In genomic region chr13:67134322-67135129, GRCh38 we compare ENCODE assay signal across 11 cellular contexts.
DNase-seq lines count a peak whose midpoint lies in the region; ATAC-seq and TF ChIP-seq lines count a peak whose summit lies in the region.
"Had no signal": no experiment of that assay in that cellular context is flagged by ENCODE, and none has a peak within 500 bp of the region (broad histone marks: within the 10 kb centered on the region; RNA-seq: fewer than 3 reads in every experiment).

No MANE protein-coding gene starts in this region.

- H3K27me3 Mint-ChIP-seq in activated CD8-positive, alpha-beta T cell treated with anti-CD3 and anti-CD28 coated beads, Interleukin-2, amount 10 ng/mL, durations not matched to agents 7 days and 5 days (ENCODE audit: low read depth), result no peaks in the 10 kb centered on the region

- no peak overlapping the region for H3K27ac Mint-ChIP-seq in activated CD8-positive, alpha-beta T cell treated with anti-CD3 and anti-CD28 coated beads, Interleukin-2, amount 10 ng/mL, durations not matched to agents 7 days and 5 days

- 13 to 17% (median 16%) methylated on average over 7 of the region's 7 CpGs for WGBS in heart left ventricle, 4 donors
- 6 to 17% (median 7%) methylated on average over 7 of the region's 7 CpGs for WGBS in stomach, 5 donors

- peak in 2 of 4 donors; percentile 58 to 72 for ATAC-seq in heart left ventricle
- ATAC-seq in HG02588 (IDR thresholded peaks at IDR 0.05; ENCODE audit: unreplicated experiment), result no peak
- ATAC-seq in activated CD8-positive, alpha-beta T cell treated with anti-CD3 and anti-CD28 coated beads, Interleukin-2, amount 10 ng/mL, durations not matched to agents 7 days and 5 days, result no peak

- DNase-seq in NCI-H2107 treated with DMSO at 0.1 percent for 48 hours (lab: John Stamatoyannopoulos, UW; ENCODE audit: unreplicated experiment) (peak; percentile 40), NCI-H2107 (lab: John Stamatoyannopoulos, UW) (no peak), SHP77 treated with DMSO at 0.1 percent for 48 hours (lab: John Stamatoyannopoulos, UW) (peak; percentile 56), heart left ventricle (no peak), stomach (no peak), iPS-NIHi11 (ENCODE audit: low spot score) (no peak)
- DNase-seq in activated CD8-positive, alpha-beta T cell treated with anti-CD3 and anti-CD28 coated beads, Interleukin-2, amount 10 ng/mL, durations not matched to agents 7 days and 5 days, result no peak
- DNase-seq: activated naive CD4-positive, alpha-beta T cell; RPMI8226; stimulated activated CD4-positive, alpha-beta T cell treated with anti-CD3 and anti-CD28 coated beads, Interleukin-4, amount 100 ng/mL, for 1 hour had no signal

- H3K27ac ChIP-seq in heart left ventricle (peak overlapping the region; percentile 47 to 79 (median 71)), stomach (peak overlapping the region in 4 of 5 donors; percentile 0 to 56 (median 40))

- no peaks in the 10 kb centered on the region for H3K27me3 ChIP-seq in heart left ventricle
- H3K27me3 ChIP-seq in stomach, result no peaks in the 10 kb centered on the region

- POLR2A ChIA-PET in activated CD8-positive, alpha-beta T cell treated with anti-CD3 and anti-CD28 coated beads, Interleukin-2, amount 10 ng/mL, durations not matched to agents 7 days and 5 days (lab: Charles Lee), result no interaction called here

- CTCF ChIA-PET in activated CD8-positive, alpha-beta T cell treated with anti-CD3 and anti-CD28 coated beads, Interleukin-2, amount 10 ng/mL, durations not matched to agents 7 days and 5 days (lab: Charles Lee), result interaction anchor here (0.8 kb wide), 1 partner anchor 140 kb away, joined by 3 read pairs; no protein-coding TSS in a partner anchor

- peak overlapping the region in 9 of 12 donors; percentile 15 to 48 (median 34) for H3K4me3 ChIP-seq in heart left ventricle
- H3K4me3 ChIP-seq in stomach, result peak overlapping the region in 3 of 4 donors; percentile 14 to 23 (median 21)

- TF ChIP-seq EP300 in stomach (IDR thresholded peaks at IDR 0.05), result no peak

- intact Hi-C loops in heart left ventricle (cut with DNase I), result loop anchor here in 4 of 10 donors (5.0 to 10.0 kb wide), 4 partner anchors 37 to 98 kb away; partner anchors contain the start of gene PCDH9 (in 1 of the 4)
- intact Hi-C loops in stomach (cut with DNase I; ENCODE audit: low total_unique reads), result no loop called here

- no peaks in the 10 kb centered on the region for H3K36me3 ChIP-seq in heart left ventricle
- no peaks in the 10 kb centered on the region for H3K36me3 ChIP-seq in stomach

- no peaks in the 10 kb centered on the region for H3K36me3 Mint-ChIP-seq in activated CD8-positive, alpha-beta T cell treated with anti-CD3 and anti-CD28 coated beads, Interleukin-2, amount 10 ng/mL, durations not matched to agents 7 days and 5 days (ENCODE audit: low read depth)

- no peak for TF ChIP-seq CTCF in heart left ventricle (IDR thresholded peaks at IDR 0.05)
- no peak for TF ChIP-seq CTCF in stomach (IDR thresholded peaks at IDR 0.05)

- no peak for TF ChIP-seq POLR2A in heart left ventricle (IDR thresholded peaks at IDR 0.05)
- TF ChIP-seq POLR2A in stomach (IDR thresholded peaks at IDR 0.05), result no peak

- no peaks in the 10 kb centered on the region for H3K4me1 Mint-ChIP-seq in activated CD8-positive, alpha-beta T cell treated with anti-CD3 and anti-CD28 coated beads, Interleukin-2, amount 10 ng/mL, durations not matched to agents 7 days and 5 days (ENCODE audit: low read depth)

- no peaks in the 10 kb centered on the region for H3K9me3 ChIP-seq in heart left ventricle
- H3K9me3 ChIP-seq in stomach, result no peaks in the 10 kb centered on the region

- no peak overlapping the region for H3K4me3 Mint-ChIP-seq in activated CD8-positive, alpha-beta T cell treated with anti-CD3 and anti-CD28 coated beads, Interleukin-2, amount 10 ng/mL, durations not matched to agents 7 days and 5 days

- H3K9me3 Mint-ChIP-seq in activated CD8-positive, alpha-beta T cell treated with anti-CD3 and anti-CD28 coated beads, Interleukin-2, amount 10 ng/mL, durations not matched to agents 7 days and 5 days (ENCODE audit: insufficient read depth), result no peaks in the 10 kb centered on the region

- H3K4me1 ChIP-seq in heart left ventricle, result peaks cover 0 to 30% (median 12%) of the 10 kb centered on the region in 12 donors
- peaks cover 0 to 42% (median 18%) of the 10 kb centered on the region in 4 donors for H3K4me1 ChIP-seq in stomach

Comparison
In these comparisons a context has a peak if more than half of its experiments do, and no peak if none do; other contexts are left out.
1. DNase-seq: peak in NCI-H2107 treated with DMSO at 0.1 percent for 48 hours (single experiment) and SHP77 treated with DMSO at 0.1 percent for 48 hours (single experiment); none in NCI-H2107 (single experiment), heart left ventricle (0 of 5), stomach (single experiment), activated CD8-positive, alpha-beta T cell treated with anti-CD3 and anti-CD28 coated beads, Interleukin-2, amount 10 ng/mL, durations not matched to agents 7 days and 5 days (single experiment) and iPS-NIHi11 (single experiment).